ENCODE assay signal across 2 cellular contexts in genomic region chr16:19187961-19188360, GRCh38. TPM values are rescaled to one million over a fixed set of nuclear protein-coding genes. Genes with fewer than 3 reads are reported as not detected.
"Had no signal": no experiment of that assay in that cellular context is flagged by ENCODE, and none has a peak within 500 bp of the region (broad histone marks: within the 10 kb centered on the region; RNA-seq: fewer than 3 reads in every experiment).

No MANE protein-coding gene starts in this region.

RNA-seq across cellular contexts. Expression of gene SYT17, which starts 19.9 kb away (rescaled TPM):
- total RNA-seq: LHCN-M2, MCF 10A had no signal
